In genomic region chr6:7195330-7196018, GRCh38 we compare ENCODE assay signal across 1 cellular context.
TF ChIP-seq lines count a peak whose summit lies in the region.

No MANE protein-coding gene starts in this region.

TF ChIP-seq in K562, 482 proteins besides CTCF, POLR2A, EP300 and RAD21 (continued from another document):
- no peak for TF ChIP-seq PATZ1 (CRISPR knock-in tag; IDR thresholded peaks at IDR 0.05; ENCODE audit: borderline replicate concordance)
- TF ChIP-seq ZNF134 (CRISPR knock-in tag; conservative IDR thresholded peaks at IDR 0.05): 0 out of 2 replicates have a peak, but pooled peaks have one; percentile 17
- 0 out of 2 replicates have a peak, but pooled peaks have one; percentile 10 for TF ChIP-seq USF1 (CRISPR knock-in tag; IDR thresholded peaks at IDR 0.05)
- 0 out of 2 replicates have a peak, but pooled peaks have one; percentile 42 for TF ChIP-seq ZNF75A (CRISPR knock-in tag; IDR thresholded peaks at IDR 0.05)
- TF ChIP-seq MAZ (CRISPR knock-in tag; conservative IDR thresholded peaks at IDR 0.05 in 1 of 2, IDR thresholded peaks at IDR 0.05 in 1 of 2): peak in 1 of 2 experiments; percentile 34; a peak in 1 of 4 replicates
- TF ChIP-seq CHD1 (IDR thresholded peaks at IDR 0.05; ENCODE audit: low read length): peak; percentile 45
- TF ChIP-seq SIX5 (IDR thresholded peaks at IDR 0.05; ENCODE audit: borderline replicate concordance in 1 of 2, insufficient read depth in 1 of 2, low read depth in 1 of 2, low read length in 2 of 2): no peak
- no peak for TF ChIP-seq KDM5B (IDR thresholded peaks at IDR 0.05; ENCODE audit: insufficient replicate concordance, low read depth, low read length)
- peak; percentile 40 for TF ChIP-seq RBBP5 (IDR thresholded peaks at IDR 0.05; ENCODE audit: borderline replicate concordance, insufficient read depth, low read length, poor library complexity, severe bottlenecking)
- no peak for TF ChIP-seq ZNF76 (CRISPR knock-in tag; IDR thresholded peaks at IDR 0.05; ENCODE audit: borderline replicate concordance)
- TF ChIP-seq MED1 (CRISPR knock-in tag; IDR thresholded peaks at IDR 0.05; ENCODE audit: borderline replicate concordance): no peak
- no peak for TF ChIP-seq CAMTA2 (CRISPR knock-in tag; conservative IDR thresholded peaks at IDR 0.05)
- TF ChIP-seq ATF7 (IDR thresholded peaks at IDR 0.05): no peak
- TF ChIP-seq ELF1 (tag; IDR thresholded peaks at IDR 0.05): no peak
- no peak for TF ChIP-seq EHMT2 (IDR thresholded peaks at IDR 0.05)
- TF ChIP-seq U2AF2 (optimal IDR thresholded peaks at IDR 0.05; ENCODE audit: low read depth, low read length): no peak
- peak; percentile 56; the same call in 1 of the 2 replicates for TF ChIP-seq ZBTB17 (CRISPR knock-in tag; IDR thresholded peaks at IDR 0.05)
- TF ChIP-seq ZNF41 (CRISPR knock-in tag; conservative IDR thresholded peaks at IDR 0.05): 0 out of 2 replicates have a peak, but pooled peaks have one; percentile 19
- TF ChIP-seq RNF2 (IDR thresholded peaks at IDR 0.05): no peak
- peak; percentile 85 for TF ChIP-seq WHSC1 (IDR thresholded peaks at IDR 0.05; ENCODE audit: low read length)
- no peak for TF ChIP-seq ZNF436 (CRISPR knock-in tag; IDR thresholded peaks at IDR 0.05)
- TF ChIP-seq ZNF12 (CRISPR knock-in tag; IDR thresholded peaks at IDR 0.05): 0 out of 2 replicates have a peak, but pooled peaks have one; percentile 20
- 0 out of 2 replicates have a peak, but pooled peaks have one; percentile 55 for TF ChIP-seq IFI16 (CRISPR knock-in tag; IDR thresholded peaks at IDR 0.05)
- 0 out of 2 replicates have a peak, but pooled peaks have one; percentile 52 for TF ChIP-seq ZNF311 (CRISPR knock-in tag; IDR thresholded peaks at IDR 0.05)
- TF ChIP-seq GATA2 (CRISPR knock-in tag; IDR thresholded peaks at IDR 0.05): no peak
- TF ChIP-seq SMAD4 (CRISPR knock-in tag; conservative IDR thresholded peaks at IDR 0.05): peak; percentile 73; the same call in 1 of the 2 replicates
- no peak for TF ChIP-seq FIP1L1 (IDR thresholded peaks at IDR 0.05; ENCODE audit: low read depth, low read length, poor library complexity, severe bottlenecking)
- TF ChIP-seq CREBBP (IDR thresholded peaks at IDR 0.05; ENCODE audit: low read depth, low read length): no peak
- TF ChIP-seq FOS (IDR thresholded peaks at IDR 0.05; ENCODE audit: extremely low read depth, insufficient read length): no peak
- peak in 1 of 2 experiments; percentile 37; a peak in 1 of 4 replicates for TF ChIP-seq KDM1A (IDR thresholded peaks at IDR 0.05)
- TF ChIP-seq ZNF354B (CRISPR knock-in tag; IDR thresholded peaks at IDR 0.05): no peak
- 0 out of 2 replicates have a peak, but pooled peaks have one; percentile 12 for TF ChIP-seq CREB3 (tag; conservative IDR thresholded peaks at IDR 0.05; ENCODE audit: low read depth)
- no peak for TF ChIP-seq REST (CRISPR knock-in tag; IDR thresholded peaks at IDR 0.05; ENCODE audit: low read depth)
- 0 out of 2 replicates have a peak, but pooled peaks have one; percentile 16 for TF ChIP-seq ZKSCAN8 (CRISPR knock-in tag; IDR thresholded peaks at IDR 0.05)
- 0 out of 2 replicates have a peak, but pooled peaks have one; percentile 28 for TF ChIP-seq ZNF395 (CRISPR knock-in tag; IDR thresholded peaks at IDR 0.05)
- TF ChIP-seq SAFB (IDR thresholded peaks at IDR 0.05; ENCODE audit: borderline replicate concordance, low read depth, low read length): no peak
- TF ChIP-seq PYGO2 (tag; IDR thresholded peaks at IDR 0.05): no peak
- no peak for TF ChIP-seq LCOR (CRISPR knock-in tag; IDR thresholded peaks at IDR 0.05)
- no peak for TF ChIP-seq NR4A1 (CRISPR knock-in tag; IDR thresholded peaks at IDR 0.05)
- TF ChIP-seq NR4A1 (tag; IDR thresholded peaks at IDR 0.05): 0 out of 2 replicates have a peak, but pooled peaks have one; percentile 61
- TF ChIP-seq ZNF740 (CRISPR knock-in tag; IDR thresholded peaks at IDR 0.05): no peak
- peak in 1 of 2 experiments; percentile 51; a peak in 1 of 4 replicates for TF ChIP-seq ZNF740 (tag; IDR thresholded peaks at IDR 0.05)
- 0 out of 2 replicates have a peak, but pooled peaks have one; percentile 26 for TF ChIP-seq THAP12 (CRISPR knock-in tag; IDR thresholded peaks at IDR 0.05)
- TF ChIP-seq NFE2 (IDR thresholded peaks at IDR 0.05; ENCODE audit: low read depth): no peak
- no peak for TF ChIP-seq CREB1 (IDR thresholded peaks at IDR 0.05)
- peak; percentile 18; the same call in 1 of the 2 replicates for TF ChIP-seq CREB1 (CRISPR knock-in tag; IDR thresholded peaks at IDR 0.05)
- TF ChIP-seq TCF15 (CRISPR knock-in tag; IDR thresholded peaks at IDR 0.05): peak; percentile 71; the same call in 1 of the 2 replicates
- TF ChIP-seq MEIS2 (IDR thresholded peaks at IDR 0.05; ENCODE audit: partially characterized antibody): no peak
